In the genomic region with DNA sequence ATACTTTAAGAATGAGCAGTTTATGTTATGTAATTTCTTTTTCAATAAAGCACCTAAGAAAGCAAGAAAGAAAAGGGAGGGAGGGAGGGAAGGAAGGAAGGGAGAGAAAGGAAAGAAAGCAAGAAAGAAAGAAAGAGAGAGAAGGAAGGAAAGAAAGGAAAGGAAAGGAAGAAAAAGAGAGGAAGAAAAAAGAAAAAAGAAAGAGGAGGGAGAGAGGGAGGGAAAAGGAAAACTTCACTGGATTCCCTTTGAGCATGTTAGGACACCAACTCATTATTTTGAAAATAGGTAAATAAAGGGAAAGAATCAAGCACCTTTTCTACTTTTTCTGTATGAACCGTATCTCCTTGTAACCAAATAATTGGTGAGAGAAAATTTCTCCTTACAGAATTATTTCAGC, we compare ENCODE assay signal across 1 cellular context.
TF ChIP-seq lines count a peak whose summit lies in the region.

No MANE protein-coding gene starts in this region.

TF ChIP-seq in IMR-90, 13 proteins besides CTCF, POLR2A, EP300 and RAD21 (continued from another document):
- TF ChIP-seq RCOR1 (IDR thresholded peaks at IDR 0.05; ENCODE audit: insufficient replicate concordance, low read length) (no peak), NFE2L2 (IDR thresholded peaks at IDR 0.05; ENCODE audit: low read depth, low read length) (no peak), MAZ (IDR thresholded peaks at IDR 0.05; ENCODE audit: borderline replicate concordance, low read depth, low read length) (no peak), MAFK (IDR thresholded peaks at IDR 0.05; ENCODE audit: low read depth, low read length) (no peak), CEBPB (IDR thresholded peaks at IDR 0.05; ENCODE audit: low read depth, low read length) (no peak)
- TF ChIP-seq, protein P1, sequence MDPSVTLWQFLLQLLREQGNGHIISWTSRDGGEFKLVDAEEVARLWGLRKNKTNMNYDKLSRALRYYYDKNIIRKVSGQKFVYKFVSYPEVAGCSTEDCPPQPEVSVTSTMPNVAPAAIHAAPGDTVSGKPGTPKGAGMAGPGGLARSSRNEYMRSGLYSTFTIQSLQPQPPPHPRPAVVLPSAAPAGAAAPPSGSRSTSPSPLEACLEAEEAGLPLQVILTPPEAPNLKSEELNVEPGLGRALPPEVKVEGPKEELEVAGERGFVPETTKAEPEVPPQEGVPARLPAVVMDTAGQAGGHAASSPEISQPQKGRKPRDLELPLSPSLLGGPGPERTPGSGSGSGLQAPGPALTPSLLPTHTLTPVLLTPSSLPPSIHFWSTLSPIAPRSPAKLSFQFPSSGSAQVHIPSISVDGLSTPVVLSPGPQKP (IDR thresholded peaks at IDR 0.05; ENCODE audit: borderline replicate concordance, low read depth, low read length) = no peak
- TF ChIP-seq, protein P2, sequence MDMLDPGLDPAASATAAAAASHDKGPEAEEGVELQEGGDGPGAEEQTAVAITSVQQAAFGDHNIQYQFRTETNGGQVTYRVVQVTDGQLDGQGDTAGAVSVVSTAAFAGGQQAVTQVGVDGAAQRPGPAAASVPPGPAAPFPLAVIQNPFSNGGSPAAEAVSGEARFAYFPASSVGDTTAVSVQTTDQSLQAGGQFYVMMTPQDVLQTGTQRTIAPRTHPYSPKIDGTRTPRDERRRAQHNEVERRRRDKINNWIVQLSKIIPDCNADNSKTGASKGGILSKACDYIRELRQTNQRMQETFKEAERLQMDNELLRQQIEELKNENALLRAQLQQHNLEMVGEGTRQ (IDR thresholded peaks at IDR 0.05; ENCODE audit: low read depth, low read length) = no peak
TF ChIP-seq in IMR-90: peak in this region for 0.
